In genomic region chr3:43872301-43872700, GRCh38 we compare ENCODE assay signal across 11 cellular contexts.
A peak's percentile ranks its signal among the peaks of the same experiment; 100 is the strongest.
DNase-seq lines count a peak whose midpoint lies in the region; ATAC-seq and TF ChIP-seq lines count a peak whose summit lies in the region.
"Had no signal": no experiment of that assay in that cellular context is flagged by ENCODE, and none has a peak within 500 bp of the region (broad histone marks: within the 10 kb centered on the region; RNA-seq: fewer than 3 reads in every experiment).

No MANE protein-coding gene starts in this region.

- TF ChIP-seq RAD21 in IMR-90 (IDR thresholded peaks at IDR 0.05; ENCODE audit: low read length) = no peak

- no peaks in the 10 kb centered on the region for H3K9me3 ChIP-seq in IMR-90 (ENCODE audit: control insufficient read depth, insufficient read depth, low read length)
- H3K9me3 ChIP-seq in effector memory CD4-positive, alpha-beta T cell (ENCODE audit: control insufficient read depth, low read length) = no peaks in the 10 kb centered on the region

- peak overlapping the region; percentile 84 for H2BK20ac ChIP-seq in IMR-90 (ENCODE audit: low read depth, low read length)

- H3K9me1 ChIP-seq in IMR-90 (ENCODE audit: insufficient read depth, low read length) = peaks cover 22% of the 10 kb centered on the region

- no peak overlapping the region for H3K4me2 ChIP-seq in IMR-90 (ENCODE audit: low read depth, low read length)
- no peak overlapping the region for H3K4me2 ChIP-seq in mesendoderm (ENCODE audit: low read length)

- H3K18ac ChIP-seq in IMR-90 (ENCODE audit: low read depth, low read length) (peak overlapping the region; percentile 39), mesendoderm (ENCODE audit: low read length) (no peak overlapping the region)

- peak overlapping the region; percentile 31; the same call in 1 of the 2 replicates for H3K9ac ChIP-seq in IMR-90 (ENCODE audit: low read depth, low read length)
- no peak overlapping the region for H3K9ac ChIP-seq in mesendoderm (ENCODE audit: low read length)

- ATAC-seq in IMR-90 (ENCODE audit: low read depth) = peak; percentile 75
- ATAC-seq in HG03196 (IDR thresholded peaks at IDR 0.05; ENCODE audit: unreplicated experiment) = no peak
- ATAC-seq: Right ventricle myocardium inferior had no signal

- peak overlapping the region; percentile 99 for H2AK5ac ChIP-seq in IMR-90 (ENCODE audit: low read depth, low read length)
- no peak overlapping the region for H2AK5ac ChIP-seq in mesendoderm (ENCODE audit: low read length)

- no peaks in the 10 kb centered on the region for H3K27me3 ChIP-seq in IMR-90 (ENCODE audit: control insufficient read depth, insufficient read depth, low read length)
- no peaks in the 10 kb centered on the region for H3K27me3 ChIP-seq in mesendoderm (ENCODE audit: insufficient read depth, low read length, poor library complexity)
- no peaks in the 10 kb centered on the region for H3K27me3 ChIP-seq in effector memory CD4-positive, alpha-beta T cell (replicated peaks; ENCODE audit: control insufficient read depth, insufficient read depth, low read length, poor library complexity, severe bottlenecking)

- TF ChIP-seq CTCF in IMR-90 (conservative IDR thresholded peaks at IDR 0.05; ENCODE audit: low read depth, low read length) = no peak

- TF ChIP-seq POLR2A in IMR-90 (IDR thresholded peaks at IDR 0.05; ENCODE audit: low read depth, low read length) = no peak

- peak; percentile 71 for DNase-seq in AG08396 (ENCODE audit: low spot score)
- DNase-seq in IMR-90 = peak; percentile 91
- DNase-seq in caudate nucleus (lab: John Stamatoyannopoulos, UW) = no peak
- DNase-seq in mesendoderm = peak; percentile 58
- no peak for DNase-seq in effector memory CD4-positive, alpha-beta T cell
- no peak for DNase-seq in HuH-7 (ENCODE audit: low spot score)
- DNase-seq in superior temporal gyrus (ENCODE audit: extremely low spot score) = no peak
- DNase-seq: Calu3, NCI-H1694 treated with DMSO at 0.1 percent for 48 hours had no signal

- H3K4me3 ChIP-seq in IMR-90 (ENCODE audit: insufficient read depth, low read depth, low read length) = no peak overlapping the region
- H3K4me3 ChIP-seq in mesendoderm (ENCODE audit: low read length) = no peak overlapping the region
- H3K4me3 ChIP-seq in effector memory CD4-positive, alpha-beta T cell (ENCODE audit: insufficient read depth, low read depth, low read length, poor library complexity, severe bottlenecking) = no peak overlapping the region

- H3K27ac ChIP-seq in IMR-90 (ENCODE audit: insufficient read depth, low read length) = peak overlapping the region; percentile 79
- peak overlapping the region; percentile 52 for H3K27ac ChIP-seq in caudate nucleus (ENCODE audit: low read depth, low read length)
- H3K27ac ChIP-seq in mesendoderm (ENCODE audit: low read depth, low read length) = no peak overlapping the region
- H3K27ac ChIP-seq in effector memory CD4-positive, alpha-beta T cell (ENCODE audit: insufficient read depth, low read length, poor library complexity, severe bottlenecking) = no peak overlapping the region

- H3K56ac ChIP-seq in IMR-90 (ENCODE audit: extremely low read depth, insufficient read depth, low read length) (peak overlapping the region; percentile 58), mesendoderm (ENCODE audit: low read length) (peak overlapping the region; percentile 22)

- peak overlapping the region; percentile 26; the same call in 1 of the 2 replicates for H3K23ac ChIP-seq in IMR-90 (ENCODE audit: low read depth, low read length)
- H3K23ac ChIP-seq in mesendoderm (ENCODE audit: low read length) = no peak overlapping the region

- POLR2A ChIA-PET in IMR-90 (lab: Charles Lee; ENCODE audit: unreplicated experiment) = no interaction called here

- intact Hi-C loops in IMR-90 (cut with micrococcal nuclease) = loop anchor here (5.0 to 10.0 kb wide), 2 partner anchors 180 to 248 kb away; partner anchors contain the start of genes ABHD5 and ANO10

- no peaks in the 10 kb centered on the region for H3K79me2 ChIP-seq in mesendoderm (ENCODE audit: control insufficient read depth, insufficient read depth, low read length)

- dilution Hi-C loops in IMR-90 (cut with HindIII; ENCODE audit: low sequenced_read_pairs, unreplicated experiment) = no loop called here

- H3K36me3 ChIP-seq in IMR-90 (ENCODE audit: control insufficient read depth, insufficient read depth, low read length) (no peaks in the 10 kb centered on the region), mesendoderm (ENCODE audit: control insufficient read depth, insufficient read depth, low read length) (no peaks in the 10 kb centered on the region)
- no peaks in the 10 kb centered on the region for H3K36me3 ChIP-seq in effector memory CD4-positive, alpha-beta T cell (ENCODE audit: control insufficient read depth, insufficient read depth, low read length)

- WGBS in IMR-90 (ENCODE audit: extremely low coverage in 2 of 2, insufficient read length in 1 of 2), 2 experiments = 40% methylated on average over 1 of the region's 3 CpGs; no CpG with 5 or more reads in 1 of the 2 experiments
- no CpG with 5 or more reads among the region's 3 CpGs for WGBS in mesendoderm (ENCODE audit: extremely low coverage, insufficient coverage, low lambda C conversion rate)

- H2BK15ac ChIP-seq in IMR-90 (ENCODE audit: low read depth, low read length) (peak overlapping the region; percentile 95; the same call in 2 of the 3 replicates), mesendoderm (replicated peaks; ENCODE audit: low read depth) (no peak overlapping the region)

- H4K20me1 ChIP-seq in IMR-90 (ENCODE audit: insufficient read depth, low read length) = no peaks in the 10 kb centered on the region

- BruUV-seq in IMR-90 (replicated peaks; lab: Mats Ljungman, UMichigan) = no TSS peak

- H2BK120ac ChIP-seq in IMR-90 (ENCODE audit: low read depth, low read length) (peak overlapping the region; percentile 94), mesendoderm (ENCODE audit: low read depth, low read length) (no peak overlapping the region)

- in situ Hi-C loops in IMR-90 (cut with MboI; ENCODE audit: low sequenced_read_pairs) = no loop called here

- peaks cover 0 to 4% of the 10 kb centered on the region in 2 experiments; a peak in 1 of 4 replicates for H3K79me1 ChIP-seq in IMR-90 (ENCODE audit: low read depth in 1 of 2, low read length in 2 of 2)
- no peaks in the 10 kb centered on the region for H3K79me1 ChIP-seq in mesendoderm (ENCODE audit: low read length)

- H4K5ac ChIP-seq in IMR-90 (ENCODE audit: low read depth, low read length) (peak overlapping the region; percentile 77), mesendoderm (ENCODE audit: low read length) (no peak overlapping the region)

- peaks cover 30% of the 10 kb centered on the region for H3K4me1 ChIP-seq in IMR-90 (ENCODE audit: control insufficient read depth, insufficient read depth, low read length)
- peaks cover 7% of the 10 kb centered on the region for H3K4me1 ChIP-seq in mesendoderm (ENCODE audit: control insufficient read depth, low read depth, low read length)
- H3K4me1 ChIP-seq in effector memory CD4-positive, alpha-beta T cell (ENCODE audit: control insufficient read depth, insufficient read depth, low read length, poor library complexity, severe bottlenecking) = no peaks in the 10 kb centered on the region

- peak overlapping the region; percentile 91 for H2AFZ ChIP-seq in IMR-90 (replicated peaks; ENCODE audit: low read length, poor library complexity)

- H3K14ac ChIP-seq in IMR-90 (replicated peaks; ENCODE audit: low read depth, low read length) = peak overlapping the region; percentile 74

- H2BK5ac ChIP-seq in IMR-90 (ENCODE audit: low read depth, low read length, poor library complexity, severe bottlenecking) (peak overlapping the region; percentile 84), mesendoderm (ENCODE audit: low read length) (no peak overlapping the region)

- CTCF ChIA-PET in IMR-90 (lab: Yijun Ruan, JAX) = interaction anchor here (6.6 kb wide), 1 partner anchor 17 kb away, joined by 26 read pairs; no protein-coding TSS in a partner anchor

- H4K8ac ChIP-seq in IMR-90 (ENCODE audit: low read depth in 2 of 2, low read length in 2 of 2) = peak overlapping the region; percentile 89 to 94
- no peak overlapping the region for H4K8ac ChIP-seq in mesendoderm (ENCODE audit: low read depth, low read length)

- H3K4ac ChIP-seq in IMR-90 (ENCODE audit: low read depth, low read length) = peak overlapping the region; percentile 90
- no peak overlapping the region for H3K4ac ChIP-seq in mesendoderm (ENCODE audit: low read depth, low read length)

- peak overlapping the region; percentile 90 for H4K91ac ChIP-seq in IMR-90 (ENCODE audit: insufficient read depth, low read depth, low read length)

- H2AK9ac ChIP-seq in IMR-90 (replicated peaks; ENCODE audit: low read depth, low read length, poor library complexity) = peak overlapping the region; percentile 85

TF ChIP-seq in IMR-90, 13 proteins besides CTCF, POLR2A, EP300 and RAD21:
- TF ChIP-seq CHD1 (IDR thresholded peaks at IDR 0.05; ENCODE audit: low read depth, low read length) (no peak), NFE2L2 (IDR thresholded peaks at IDR 0.05; ENCODE audit: low read depth, low read length) (0 out of 2 replicates have a peak, but pooled peaks have one; percentile 8), SMC3 (IDR thresholded peaks at IDR 0.05; ENCODE audit: low read depth, low read length) (0 out of 2 replicates have a peak, but pooled peaks have one; percentile 5), MXI1 (IDR thresholded peaks at IDR 0.05; ENCODE audit: borderline replicate concordance, low read depth, low read length) (no peak), RCOR1 (IDR thresholded peaks at IDR 0.05; ENCODE audit: insufficient replicate concordance, low read length) (no peak), FOS (IDR thresholded peaks at IDR 0.05; ENCODE audit: low read depth, low read length) (peak; percentile 55), MAZ (IDR thresholded peaks at IDR 0.05; ENCODE audit: borderline replicate concordance, low read depth, low read length) (peak; percentile 81)

Comparison
In these comparisons a context has a peak if more than half of its experiments do, and no peak if none do; other contexts are left out.
1. DNase-seq: peak in AG08396 (single experiment), IMR-90 (single experiment) and mesendoderm (single experiment); none in caudate nucleus (0 of 61), effector memory CD4-positive, alpha-beta T cell (0 of 3), HuH-7 (single experiment) and superior temporal gyrus (single experiment).
2. H3K27ac ChIP-seq: peak in IMR-90 (single experiment) and caudate nucleus (single experiment); none in mesendoderm (single experiment) and effector memory CD4-positive, alpha-beta T cell (single experiment).